8 cellular contexts compared by ENCODE assay signal in genomic region chr17:78986048-78986648, GRCh38. TPM values are rescaled to one million over a fixed set of nuclear protein-coding genes. Genes with fewer than 3 reads are reported as not detected.
DNase-seq lines count a peak whose midpoint lies in the region; ATAC-seq and TF ChIP-seq lines count a peak whose summit lies in the region.

No MANE protein-coding gene starts in this region.

- H3K79me2 ChIP-seq in KMS-11 (ENCODE audit: insufficient read depth, low read depth): no peaks in the 10 kb centered on the region

- DNase-seq in CD4-positive, alpha-beta T cell: peak in 1 of 10 experiments; percentile 15
- DNase-seq in activated B cell treated with CpG ODN at 0.5 μM for 24 hours: no peak
- peak; percentile 74 for DNase-seq in right atrium auricular region (ENCODE audit: low spot score)
- DNase-seq in stimulated activated effector memory CD8-positive, alpha-beta T cell treated with anti-CD3 and anti-CD28 coated beads, Interleukin-12 subunit alpha, Interleukin-12 subunit beta, amount 100 ng/mL, for 72 hours (ENCODE audit: low spot score in 2 of 2): no peak
- no peak for DNase-seq in NCI-H2029 treated with DMSO at 0.1 percent for 48 hours (lab: John Stamatoyannopoulos, UW)
- DNase-seq in NCI-H1694 treated with DMSO at 0.1 percent for 48 hours (lab: John Stamatoyannopoulos, UW): no peak
- no peak for DNase-seq in NCI-H2171 treated with DMSO at 0.1 percent for 48 hours (lab: John Stamatoyannopoulos, UW)

- H3K4me3 ChIP-seq in KMS-11 (IDR thresholded peaks at IDR 0.05; ENCODE audit: insufficient read depth, low read depth, low read length) (no peak overlapping the region), right atrium auricular region (peak overlapping the region; percentile 29 to 49)

- H3K36me3 Mint-ChIP-seq in CD4-positive, alpha-beta T cell (ENCODE audit: low read depth): peaks cover 7% of the 10 kb centered on the region
- H3K36me3 Mint-ChIP-seq in activated B cell treated with CpG ODN at 0.5 μM for 24 hours (ENCODE audit: low read depth): peaks cover 19% of the 10 kb centered on the region
- H3K36me3 Mint-ChIP-seq in stimulated activated effector memory CD8-positive, alpha-beta T cell treated with anti-CD3 and anti-CD28 coated beads, Interleukin-12 subunit alpha, Interleukin-12 subunit beta, amount 100 ng/mL, for 72 hours: peaks cover 22% of the 10 kb centered on the region

- CTCF ChIA-PET in CD4-positive, alpha-beta T cell (lab: Charles Lee): interaction anchor here (1.3 kb wide), 1 partner anchor 56 kb away, joined by 4 read pairs; no protein-coding TSS in a partner anchor
- CTCF ChIA-PET in activated B cell treated with CpG ODN at 0.5 μM for 24 hours (lab: Charles Lee): interaction anchor here (1.0 to 1.3 kb wide), 2 partner anchors 9 to 15 kb away, joined by 3 read pairs; no protein-coding TSS in a partner anchor

- no peaks in the 10 kb centered on the region for H3K27me3 ChIP-seq in CD4-positive, alpha-beta T cell (ENCODE audit: control insufficient read depth, insufficient read depth, low read length)
- H3K27me3 ChIP-seq in KMS-11 (ENCODE audit: insufficient read depth, low read depth): no peaks in the 10 kb centered on the region
- no peaks in the 10 kb centered on the region for H3K27me3 ChIP-seq in right atrium auricular region

- H3K9me3 ChIP-seq in CD4-positive, alpha-beta T cell (ENCODE audit: control insufficient read depth, low read length): no peaks in the 10 kb centered on the region
- H3K9me3 ChIP-seq in right atrium auricular region: no peaks in the 10 kb centered on the region

- H3K4me1 ChIP-seq in KMS-11 (ENCODE audit: low read depth, poor library complexity, severe bottlenecking) (peaks cover 18% of the 10 kb centered on the region), right atrium auricular region (peaks cover 0 to 26% of the 10 kb centered on the region in 2 donors)

- no peak overlapping the region for H3K27ac ChIP-seq in CD4-positive, alpha-beta T cell (ENCODE audit: low read depth, low read length)
- H3K27ac ChIP-seq in KMS-11 (no peak overlapping the region), right atrium auricular region (peak overlapping the region; percentile 79 to 80)

- no peaks in the 10 kb centered on the region for H3K36me3 ChIP-seq in KMS-11 (ENCODE audit: insufficient read depth)
- H3K36me3 ChIP-seq in right atrium auricular region: peaks cover 9% of the 10 kb centered on the region

- H4K20me1 ChIP-seq in KMS-11 (ENCODE audit: insufficient read depth): no peaks in the 10 kb centered on the region

- no peak overlapping the region for H3K9ac ChIP-seq in KMS-11

- H3K27me3 Mint-ChIP-seq in CD4-positive, alpha-beta T cell: no peaks in the 10 kb centered on the region
- H3K27me3 Mint-ChIP-seq in activated B cell treated with CpG ODN at 0.5 μM for 24 hours: peaks cover 8% of the 10 kb centered on the region

- no peak overlapping the region for H2AFZ ChIP-seq in KMS-11 (ENCODE audit: low read depth)

- H3K4me2 ChIP-seq in KMS-11: peak overlapping the region; percentile 32; the same call in 1 of the 2 replicates

- no peak overlapping the region for H3K27ac Mint-ChIP-seq in CD4-positive, alpha-beta T cell
- no peak overlapping the region for H3K27ac Mint-ChIP-seq in activated B cell treated with CpG ODN at 0.5 μM for 24 hours
- no peak overlapping the region for H3K27ac Mint-ChIP-seq in stimulated activated effector memory CD8-positive, alpha-beta T cell treated with anti-CD3 and anti-CD28 coated beads, Interleukin-12 subunit alpha, Interleukin-12 subunit beta, amount 100 ng/mL, for 72 hours

- no peaks in the 10 kb centered on the region for H3K9me3 Mint-ChIP-seq in CD4-positive, alpha-beta T cell
- no peaks in the 10 kb centered on the region for H3K9me3 Mint-ChIP-seq in activated B cell treated with CpG ODN at 0.5 μM for 24 hours
- no peaks in the 10 kb centered on the region for H3K9me3 Mint-ChIP-seq in stimulated activated effector memory CD8-positive, alpha-beta T cell treated with anti-CD3 and anti-CD28 coated beads, Interleukin-12 subunit alpha, Interleukin-12 subunit beta, amount 100 ng/mL, for 72 hours

- peaks cover 16% of the 10 kb centered on the region for H3K4me1 Mint-ChIP-seq in CD4-positive, alpha-beta T cell (ENCODE audit: low read depth)
- H3K4me1 Mint-ChIP-seq in activated B cell treated with CpG ODN at 0.5 μM for 24 hours: peaks cover 15% of the 10 kb centered on the region
- peaks cover 12% of the 10 kb centered on the region for H3K4me1 Mint-ChIP-seq in stimulated activated effector memory CD8-positive, alpha-beta T cell treated with anti-CD3 and anti-CD28 coated beads, Interleukin-12 subunit alpha, Interleukin-12 subunit beta, amount 100 ng/mL, for 72 hours

- TF ChIP-seq CTCF in CD4-positive, alpha-beta T cell (IDR thresholded peaks at IDR 0.05): peak; percentile 45
- no peak; the same call in 1 of the 2 replicates for TF ChIP-seq CTCF in KMS-11 (conservative IDR thresholded peaks at IDR 0.05; ENCODE audit: low read depth, low read length)
- no peak for TF ChIP-seq CTCF in activated B cell treated with CpG ODN at 0.5 μM for 24 hours (IDR thresholded peaks at IDR 0.05)
- TF ChIP-seq CTCF in right atrium auricular region (IDR thresholded peaks at IDR 0.05): peak in 1 of 2 donors; percentile 62

- peak overlapping the region; percentile 56 for H3K4me3 Mint-ChIP-seq in CD4-positive, alpha-beta T cell
- H3K4me3 Mint-ChIP-seq in activated B cell treated with CpG ODN at 0.5 μM for 24 hours: no peak overlapping the region
- no peak overlapping the region for H3K4me3 Mint-ChIP-seq in stimulated activated effector memory CD8-positive, alpha-beta T cell treated with anti-CD3 and anti-CD28 coated beads, Interleukin-12 subunit alpha, Interleukin-12 subunit beta, amount 100 ng/mL, for 72 hours

- peak; percentile 77 for ATAC-seq in CD4-positive, alpha-beta T cell (ENCODE audit: poor library complexity)
- peak; percentile 42 for ATAC-seq in activated B cell treated with CpG ODN at 0.5 μM for 24 hours (ENCODE audit: low read depth)
- ATAC-seq in stimulated activated effector memory CD8-positive, alpha-beta T cell treated with anti-CD3 and anti-CD28 coated beads, Interleukin-12 subunit alpha, Interleukin-12 subunit beta, amount 100 ng/mL, for 72 hours: peak; percentile 51

- POLR2A ChIA-PET in CD4-positive, alpha-beta T cell (lab: Charles Lee): interaction anchor here (0.8 kb wide), 1 partner anchor 13 kb away, joined by 4 read pairs; no protein-coding TSS in a partner anchor
- POLR2A ChIA-PET in activated B cell treated with CpG ODN at 0.5 μM for 24 hours (lab: Charles Lee): no interaction called here

- intact Hi-C loops in CD4-positive, alpha-beta T cell (cut with DNase I, micrococcal nuclease): loop anchor here (1.0 to 5.0 kb wide), 2 partner anchors 56 kb away; no protein-coding TSS in a partner anchor
- intact Hi-C loops in activated B cell treated with CpG ODN at 0.5 μM for 24 hours (cut with micrococcal nuclease): no loop called here

RNA-seq across cellular contexts. Expression of gene LGALS3BP, which starts 6.4 kb away (rescaled TPM):
- 10 to 100 TPM; 38.8 to 41.0 TPM for total RNA-seq in CD4-positive, alpha-beta T cell
- total RNA-seq in activated B cell treated with CpG ODN at 0.5 μM for 24 hours: 1.3 and 3.5 TPM in 2 replicates
- 100 to 1,000 TPM; 488 to 733 TPM for total RNA-seq in right atrium auricular region

RNA-seq across cellular contexts. Expression of gene CANT1, which starts 23.4 kb away (rescaled TPM):
- total RNA-seq in CD4-positive, alpha-beta T cell: 10 to 100 TPM; 28.3 to 30.0 TPM
- total RNA-seq in activated B cell treated with CpG ODN at 0.5 μM for 24 hours (39.3 and 44.6 TPM in 2 replicates), right atrium auricular region (10 to 100 TPM; 20.9 to 40.1 TPM)

RNA-seq across cellular contexts. Expression of gene C1QTNF1, which starts 37.8 kb away (rescaled TPM):
- not detected for total RNA-seq in CD4-positive, alpha-beta T cell
- total RNA-seq in activated B cell treated with CpG ODN at 0.5 μM for 24 hours (not detected in 2 replicates), right atrium auricular region (100 to 1,000 TPM; 125 to 401 TPM)

Comparison
In these comparisons a context has a peak if more than half of its experiments do, and no peak if none do; other contexts are left out.
1. H3K27ac ChIP-seq: peak in right atrium auricular region (2 of 2); none in CD4-positive, alpha-beta T cell (single experiment) and KMS-11 (single experiment).
2. RNA of gene C1QTNF1, which starts 37.8 kb away (total RNA-seq): 125 to 401 TPM in right atrium auricular region; not detected in CD4-positive, alpha-beta T cell and not detected in activated B cell treated with CpG ODN at 0.5 μM for 24 hours; every median in the first group is over 100 times any median in the second.
3. Peak in every context shown above with its lines, with median percentiles within 50 percentile points of each other: ATAC-seq.